In genomic region chr7:12389089-12389700, GRCh38 we compare ENCODE assay signal across 9 cellular contexts. TPM values are rescaled to one million over a fixed set of nuclear protein-coding genes. Genes with fewer than 3 reads are reported as not detected.
DNase-seq lines count a peak whose midpoint lies in the region; ATAC-seq and TF ChIP-seq lines count a peak whose summit lies in the region.
"Had no signal": no experiment of that assay in that cellular context is flagged by ENCODE, and none has a peak within 500 bp of the region (broad histone marks: within the 10 kb centered on the region; RNA-seq: fewer than 3 reads in every experiment).

No MANE protein-coding gene starts in this region.

- H3K36me3 Mint-ChIP-seq in activated T-helper 1 cell treated with anti-CD3 and anti-CD28 coated beads, Interleukin-12 subunit alpha, Interleukin-12 subunit beta, Interleukin-2, Interleukin-4 antibody, amounts not matched to agents 30 ng/mL and 10 ng/mL and 1 ng/mL, durations not matched to agents 14 hours and 24 hours and 36 hours (ENCODE audit: low read depth): no peaks in the 10 kb centered on the region
- H3K36me3 Mint-ChIP-seq: immature natural killer cell had no signal

- no peaks in the 10 kb centered on the region for H3K36me3 ChIP-seq in smooth muscle cell (ENCODE audit: low read depth)

- no peak overlapping the region for H3K27ac Mint-ChIP-seq in activated T-helper 1 cell treated with anti-CD3 and anti-CD28 coated beads, Interleukin-12 subunit alpha, Interleukin-12 subunit beta, Interleukin-2, Interleukin-4 antibody, amounts not matched to agents 30 ng/mL and 10 ng/mL and 1 ng/mL, durations not matched to agents 14 hours and 24 hours and 36 hours
- H3K27ac Mint-ChIP-seq: immature natural killer cell had no signal

- H3K27me3 Mint-ChIP-seq in activated T-helper 1 cell treated with anti-CD3 and anti-CD28 coated beads, Interleukin-12 subunit alpha, Interleukin-12 subunit beta, Interleukin-2, Interleukin-4 antibody, amounts not matched to agents 30 ng/mL and 10 ng/mL and 1 ng/mL, durations not matched to agents 14 hours and 24 hours and 36 hours (ENCODE audit: insufficient read depth): no peaks in the 10 kb centered on the region

- no peak overlapping the region for H3K4me3 Mint-ChIP-seq in activated T-helper 1 cell treated with anti-CD3 and anti-CD28 coated beads, Interleukin-12 subunit alpha, Interleukin-12 subunit beta, Interleukin-2, Interleukin-4 antibody, amounts not matched to agents 30 ng/mL and 10 ng/mL and 1 ng/mL, durations not matched to agents 14 hours and 24 hours and 36 hours
- H3K4me3 Mint-ChIP-seq: immature natural killer cell had no signal

- ATAC-seq in GM21528 (IDR thresholded peaks at IDR 0.05; ENCODE audit: low FRiP score, unreplicated experiment): peak; percentile 98

- peak; percentile 83 for TF ChIP-seq CTCF in smooth muscle cell (IDR thresholded peaks at IDR 0.05; ENCODE audit: borderline replicate concordance, insufficient read depth, poor library complexity, severe bottlenecking)

- H3K27ac ChIP-seq in smooth muscle cell (ENCODE audit: low read depth): no peak overlapping the region

- no peaks in the 10 kb centered on the region for H3K9me3 Mint-ChIP-seq in activated T-helper 1 cell treated with anti-CD3 and anti-CD28 coated beads, Interleukin-12 subunit alpha, Interleukin-12 subunit beta, Interleukin-2, Interleukin-4 antibody, amounts not matched to agents 30 ng/mL and 10 ng/mL and 1 ng/mL, durations not matched to agents 14 hours and 24 hours and 36 hours
- H3K9me3 Mint-ChIP-seq: immature natural killer cell had no signal

- 54% methylated on average over 1 of the region's 1 CpG for WGBS in smooth muscle cell (ENCODE audit: low lambda C conversion rate)

- no peaks in the 10 kb centered on the region for H3K79me2 ChIP-seq in smooth muscle cell (ENCODE audit: low read depth)

- DNase-seq in activated T-cell treated with anti-CD3 and anti-CD28 coated beads for 1 hour (ENCODE audit: low read depth): peak; percentile 4
- no peak for DNase-seq in activated T-cell treated with anti-CD3 and anti-CD28 coated beads, Interleukin-2, amount 50 U/mL, for 1 hour
- DNase-seq in HK-2 (ENCODE audit: unreplicated experiment): peak; percentile 25
- peak; percentile 71 for DNase-seq in NCI-H748 (lab: John Stamatoyannopoulos, UW; ENCODE audit: unreplicated experiment)
- peak; percentile 22 for DNase-seq in activated T-helper 1 cell treated with anti-CD3 and anti-CD28 coated beads, Interleukin-12 subunit alpha, Interleukin-12 subunit beta, Interleukin-2, Interleukin-4 antibody, amounts not matched to agents 30 ng/mL and 10 ng/mL and 1 ng/mL, durations not matched to agents 14 hours and 24 hours and 36 hours (ENCODE audit: low spot score)
- peak; percentile 53 for DNase-seq in glomerular visceral epithelial cell (ENCODE audit: extremely low spot score)
- DNase-seq in smooth muscle cell (lab: John Stamatoyannopoulos, UW; ENCODE audit: unreplicated experiment): no peak

- H3K4me1 Mint-ChIP-seq in activated T-helper 1 cell treated with anti-CD3 and anti-CD28 coated beads, Interleukin-12 subunit alpha, Interleukin-12 subunit beta, Interleukin-2, Interleukin-4 antibody, amounts not matched to agents 30 ng/mL and 10 ng/mL and 1 ng/mL, durations not matched to agents 14 hours and 24 hours and 36 hours (ENCODE audit: low read depth): no peaks in the 10 kb centered on the region
- H3K4me1 Mint-ChIP-seq: immature natural killer cell had no signal

- H3K4me2 ChIP-seq in smooth muscle cell: no peak overlapping the region

- no peak overlapping the region for H2AFZ ChIP-seq in smooth muscle cell (ENCODE audit: low read depth)

- H3K4me1 ChIP-seq in smooth muscle cell (ENCODE audit: low read depth): no peaks in the 10 kb centered on the region

- H3K9me3 ChIP-seq in smooth muscle cell (replicated peaks; ENCODE audit: low read depth): no peaks in the 10 kb centered on the region

- no peaks in the 10 kb centered on the region for H3K27me3 ChIP-seq in smooth muscle cell (ENCODE audit: low read depth)

- intact Hi-C loops in activated T-helper 1 cell treated with anti-CD3 and anti-CD28 coated beads, Interleukin-12 subunit alpha, Interleukin-12 subunit beta, Interleukin-2, Interleukin-4 antibody, amounts not matched to agents 30 ng/mL and 10 ng/mL and 1 ng/mL, durations not matched to agents 14 hours and 24 hours and 36 hours (cut with micrococcal nuclease): loop anchor here (1.0 to 2.0 kb wide), 3 partner anchors 14 to 107 kb away; partner anchors contain the start of gene VWDE

- no peak overlapping the region for H3K4me3 ChIP-seq in smooth muscle cell

- H4K20me1 ChIP-seq in smooth muscle cell (ENCODE audit: low read depth): no peaks in the 10 kb centered on the region

- H3K9ac ChIP-seq in smooth muscle cell (ENCODE audit: low read depth): no peak overlapping the region

- no peaks in the 10 kb centered on the region for H3F3A ChIP-seq in smooth muscle cell (ENCODE audit: low read depth)

RNA-seq across cellular contexts. Expression of gene VWDE, which starts 14.5 kb away (rescaled TPM):
- 1.6 and 1.7 TPM in 2 replicates for total RNA-seq in activated T-helper 1 cell treated with anti-CD3 and anti-CD28 coated beads, Interleukin-12 subunit alpha, Interleukin-12 subunit beta, Interleukin-2, Interleukin-4 antibody, amounts not matched to agents 30 ng/mL and 10 ng/mL and 1 ng/mL, durations not matched to agents 14 hours and 24 hours and 36 hours
- total RNA-seq in smooth muscle cell: 0.13 and 0.49 TPM in 2 replicates
- not detected in 2 replicates for polyA plus RNA-seq in smooth muscle cell

Comparison
In these comparisons a context has a peak if more than half of its experiments do, and no peak if none do; other contexts are left out.
1. DNase-seq: peak in activated T-cell treated with anti-CD3 and anti-CD28 coated beads for 1 hour (single experiment), HK-2 (single experiment), NCI-H748 (single experiment), activated T-helper 1 cell treated with anti-CD3 and anti-CD28 coated beads, Interleukin-12 subunit alpha, Interleukin-12 subunit beta, Interleukin-2, Interleukin-4 antibody, amounts not matched to agents 30 ng/mL and 10 ng/mL and 1 ng/mL, durations not matched to agents 14 hours and 24 hours and 36 hours (single experiment) and glomerular visceral epithelial cell (single experiment); none in activated T-cell treated with anti-CD3 and anti-CD28 coated beads, Interleukin-2, amount 50 U/mL, for 1 hour (single experiment) and smooth muscle cell (single experiment).